Comparison of ENCODE assay signal across 16 cellular contexts in the genomic region with DNA sequence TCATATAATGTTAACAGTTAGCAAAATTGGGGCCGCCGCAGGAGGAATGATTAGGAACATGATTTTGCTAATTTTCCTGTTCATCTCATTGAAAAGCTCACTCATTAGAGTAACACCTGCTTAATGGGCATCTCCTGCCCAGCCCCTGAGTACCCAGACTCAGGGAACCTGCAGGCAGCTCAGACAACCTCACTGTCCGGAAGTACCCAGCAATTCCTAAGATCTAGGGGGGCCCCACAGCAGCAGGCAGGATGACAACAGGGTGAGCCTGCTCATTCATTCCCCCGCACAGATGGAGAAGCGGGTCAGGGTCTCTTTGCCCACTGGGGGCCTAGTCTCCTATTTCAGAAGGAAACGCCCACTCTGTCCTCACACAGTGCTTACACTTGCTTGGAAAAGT. TPM values are rescaled to one million over a fixed set of nuclear protein-coding genes. Genes with fewer than 3 reads are reported as not detected.
DNase-seq lines count a peak whose midpoint lies in the region; ATAC-seq and TF ChIP-seq lines count a peak whose summit lies in the region.
"Had no signal": no experiment of that assay in that cellular context is flagged by ENCODE, and none has a peak within 500 bp of the region (broad histone marks: within the 10 kb centered on the region; RNA-seq: fewer than 3 reads in every experiment).

No MANE protein-coding gene starts in this region.

- H3K36me3 ChIP-seq in left ventricle myocardium inferior (peaks cover 40% of the 10 kb centered on the region), transverse colon (no peaks in the 10 kb centered on the region)

- intact Hi-C loops in left ventricle myocardium inferior (cut with micrococcal nuclease) (no loop called here), cardiac septum (cut with DNase I) (no loop called here), transverse colon (cut with DNase I; ENCODE audit: low total_unique reads) (no loop called here)

- TF ChIP-seq EP300 in transverse colon (IDR thresholded peaks at IDR 0.05; ENCODE audit: low read depth) = no peak

- no peak for TF ChIP-seq POLR2A in transverse colon (IDR thresholded peaks at IDR 0.05)

- no peak for TF ChIP-seq CTCF in left ventricle myocardium inferior (IDR thresholded peaks at IDR 0.05; ENCODE audit: borderline replicate concordance)
- TF ChIP-seq CTCF in transverse colon (IDR thresholded peaks at IDR 0.05) = no peak

- peak overlapping the region; percentile 99 for H3K27ac ChIP-seq in left ventricle myocardium inferior (replicated peaks)
- no peak overlapping the region for H3K27ac ChIP-seq in transverse colon
- H3K27ac ChIP-seq: epithelial cell of prostate, parathyroid adenoma had no signal

- no peak for ATAC-seq in stimulated activated naive CD8-positive, alpha-beta T cell treated with anti-CD3 and anti-CD28 coated beads, Interleukin-15, amount 100 ng/mL, for 72 hours
- ATAC-seq in HG02970 (IDR thresholded peaks at IDR 0.05; ENCODE audit: low FRiP score, unreplicated experiment) = no peak

- no peaks in the 10 kb centered on the region for H3K27me3 Mint-ChIP-seq in activated CD4-positive, alpha-beta memory T cell treated with anti-CD3 and anti-CD28 coated beads, Interleukin-2, amount 10 ng/mL, durations not matched to agents 7 days and 5 days
- peaks cover 2 to 15% (median 5%) of the 10 kb centered on the region in 3 donors for H3K27me3 Mint-ChIP-seq in immature natural killer cell (ENCODE audit: low read depth in 3 of 3)
- H3K27me3 Mint-ChIP-seq in stimulated activated naive CD8-positive, alpha-beta T cell treated with anti-CD3 and anti-CD28 coated beads, Interleukin-15, amount 100 ng/mL, for 72 hours = no peaks in the 10 kb centered on the region

- in situ Hi-C loops in transverse colon (cut with MboI; ENCODE audit: low pct_ligation_motif_present in 1 of 4, low pct_unique_long_range_greater_than_20kb in 1 of 4, low sequenced_read_pairs in 3 of 4) = no loop called here

- peaks cover 65% of the 10 kb centered on the region for H3K4me1 Mint-ChIP-seq in activated CD4-positive, alpha-beta memory T cell treated with anti-CD3 and anti-CD28 coated beads, Interleukin-2, amount 10 ng/mL, durations not matched to agents 7 days and 5 days
- H3K4me1 Mint-ChIP-seq in immature natural killer cell = peaks cover 58 to 73% of the 10 kb centered on the region in 2 donors
- H3K4me1 Mint-ChIP-seq in stimulated activated naive CD8-positive, alpha-beta T cell treated with anti-CD3 and anti-CD28 coated beads, Interleukin-15, amount 100 ng/mL, for 72 hours = peaks cover 91% of the 10 kb centered on the region
- H3K4me1 Mint-ChIP-seq: mesothelial cell of epicardium had no signal

- H3K36me3 Mint-ChIP-seq in activated CD4-positive, alpha-beta memory T cell treated with anti-CD3 and anti-CD28 coated beads, Interleukin-2, amount 10 ng/mL, durations not matched to agents 7 days and 5 days (ENCODE audit: low read depth) = peaks cover 77% of the 10 kb centered on the region
- H3K36me3 Mint-ChIP-seq in immature natural killer cell = peaks cover 5 to 18% (median 10%) of the 10 kb centered on the region in 3 donors
- H3K36me3 Mint-ChIP-seq: mesothelial cell of epicardium had no signal

- H3K27me3 ChIP-seq in left ventricle myocardium inferior (ENCODE audit: low read depth) (no peaks in the 10 kb centered on the region), transverse colon (no peaks in the 10 kb centered on the region)

- H3K9me3 Mint-ChIP-seq in activated CD4-positive, alpha-beta memory T cell treated with anti-CD3 and anti-CD28 coated beads, Interleukin-2, amount 10 ng/mL, durations not matched to agents 7 days and 5 days = no peaks in the 10 kb centered on the region
- no peaks in the 10 kb centered on the region for H3K9me3 Mint-ChIP-seq in immature natural killer cell
- H3K9me3 Mint-ChIP-seq in stimulated activated naive CD8-positive, alpha-beta T cell treated with anti-CD3 and anti-CD28 coated beads, Interleukin-15, amount 100 ng/mL, for 72 hours = no peaks in the 10 kb centered on the region
- H3K9me3 Mint-ChIP-seq: mesothelial cell of epicardium had no signal

- CTCF ChIA-PET in activated CD4-positive, alpha-beta memory T cell treated with anti-CD3 and anti-CD28 coated beads, Interleukin-2, amount 10 ng/mL, durations not matched to agents 7 days and 5 days (lab: Charles Lee) = no interaction called here

- peaks cover 91% of the 10 kb centered on the region for H3K4me1 ChIP-seq in left ventricle myocardium inferior
- H3K4me1 ChIP-seq in transverse colon = peaks cover 0 to 12% (median 0%) of the 10 kb centered on the region in 4 donors
- H3K4me1 ChIP-seq: parathyroid adenoma had no signal

- peak overlapping the region; percentile 78 for H3K27ac Mint-ChIP-seq in activated CD4-positive, alpha-beta memory T cell treated with anti-CD3 and anti-CD28 coated beads, Interleukin-2, amount 10 ng/mL, durations not matched to agents 7 days and 5 days
- H3K27ac Mint-ChIP-seq in immature natural killer cell = peak overlapping the region; percentile 88 to 94 (median 90)
- peak overlapping the region; percentile 50 to 87 for H3K27ac Mint-ChIP-seq in stimulated activated naive CD8-positive, alpha-beta T cell treated with anti-CD3 and anti-CD28 coated beads, Interleukin-15, amount 100 ng/mL, for 72 hours
- H3K27ac Mint-ChIP-seq: mesothelial cell of epicardium had no signal

- no peak for DNase-seq in left ventricle myocardium inferior
- DNase-seq in cardiac septum (ENCODE audit: low spot score) = no peak
- DNase-seq in activated CD4-positive, alpha-beta memory T cell treated with anti-CD3 and anti-CD28 coated beads, Interleukin-2, amount 10 ng/mL, durations not matched to agents 7 days and 5 days = no peak
- DNase-seq in immature natural killer cell = no peak
- DNase-seq in stimulated activated naive CD8-positive, alpha-beta T cell treated with anti-CD3 and anti-CD28 coated beads, Interleukin-15, amount 100 ng/mL, for 72 hours = no peak
- DNase-seq in D341Med (ENCODE audit: low spot score) = no peak
- no peak for DNase-seq in transverse colon
- DNase-seq: HCEC 1CT, IMR-90, NCI-H1092 treated with DMSO at 0.1 percent for 48 hours, T1000 had no signal

- H3K9me3 ChIP-seq in left ventricle myocardium inferior (replicated peaks) (no peaks in the 10 kb centered on the region), transverse colon (no peaks in the 10 kb centered on the region)

- 90 to 100% methylated on average over 2 to 6 of the region's 6 CpGs for WGBS in transverse colon (ENCODE audit: low coverage in 1 of 2), 2 donors

- H3K4me3 ChIP-seq in left ventricle myocardium inferior (no peak overlapping the region), transverse colon (no peak overlapping the region)
- H3K4me3 ChIP-seq: smooth muscle cell had no signal

- H3K4me3 Mint-ChIP-seq in activated CD4-positive, alpha-beta memory T cell treated with anti-CD3 and anti-CD28 coated beads, Interleukin-2, amount 10 ng/mL, durations not matched to agents 7 days and 5 days = peak overlapping the region; percentile 21
- peak overlapping the region in 4 of 5 donors; percentile 52 to 65 (median 64) for H3K4me3 Mint-ChIP-seq in immature natural killer cell
- peak overlapping the region; percentile 79 to 81 for H3K4me3 Mint-ChIP-seq in stimulated activated naive CD8-positive, alpha-beta T cell treated with anti-CD3 and anti-CD28 coated beads, Interleukin-15, amount 100 ng/mL, for 72 hours
- H3K4me3 Mint-ChIP-seq: mesothelial cell of epicardium had no signal

- POLR2A ChIA-PET in activated CD4-positive, alpha-beta memory T cell treated with anti-CD3 and anti-CD28 coated beads, Interleukin-2, amount 10 ng/mL, durations not matched to agents 7 days and 5 days (lab: Charles Lee) = interaction anchor here (6.0 to 14.3 kb wide), 2 partner anchors 7 to 11 kb away, joined by 46 to 557 read pairs; partner anchors contain the start of gene FAM78A

RNA-seq across cellular contexts. Expression of gene FAM78A, which starts 12.6 kb away (rescaled TPM):
- total RNA-seq in left ventricle myocardium inferior (47.3 TPM), cardiac septum (27.2 TPM), transverse colon (1 to 10 TPM in 3 of 4 donors, under 1 TPM in 1; 1.00 to 3.4 (median 2.2) TPM)
- 10 to 100 TPM; 86.5 to 88.7 TPM for total RNA-seq in activated CD4-positive, alpha-beta memory T cell treated with anti-CD3 and anti-CD28 coated beads, Interleukin-2, amount 10 ng/mL, durations not matched to agents 7 days and 5 days
- polyA plus RNA-seq in immature natural killer cell = 10 to 100 TPM in 1 of 3 donors, 1 to 10 TPM in 2; 5.0 to 20.8 (median 7.5) TPM

RNA-seq across cellular contexts. Expression of gene PLPP7, which starts 25.8 kb away (rescaled TPM):
- 120 TPM for total RNA-seq in left ventricle myocardium inferior
- 78.7 TPM for total RNA-seq in cardiac septum
- not detected for total RNA-seq in activated CD4-positive, alpha-beta memory T cell treated with anti-CD3 and anti-CD28 coated beads, Interleukin-2, amount 10 ng/mL, durations not matched to agents 7 days and 5 days
- 1 to 10 TPM in 2 of 3 donors, under 1 TPM in 1; 0.44 to 1.4 (median 1.2) TPM for polyA plus RNA-seq in immature natural killer cell
- total RNA-seq in transverse colon = 10 to 100 TPM in 1 of 4 donors, 1 to 10 TPM in 3; 3.0 to 10.3 (median 4.1) TPM

Comparison
In these comparisons a context has a peak if more than half of its experiments do, and no peak if none do; other contexts are left out.
1. H3K4me3 Mint-ChIP-seq: peak in every context shown above with its lines; median percentile 80 in stimulated activated naive CD8-positive, alpha-beta T cell treated with anti-CD3 and anti-CD28 coated beads, Interleukin-15, amount 100 ng/mL, for 72 hours; 64 in immature natural killer cell; 21 in activated CD4-positive, alpha-beta memory T cell treated with anti-CD3 and anti-CD28 coated beads, Interleukin-2, amount 10 ng/mL, durations not matched to agents 7 days and 5 days.